Comparison of ENCODE assay signal across 22 cellular contexts in the genomic region with DNA sequence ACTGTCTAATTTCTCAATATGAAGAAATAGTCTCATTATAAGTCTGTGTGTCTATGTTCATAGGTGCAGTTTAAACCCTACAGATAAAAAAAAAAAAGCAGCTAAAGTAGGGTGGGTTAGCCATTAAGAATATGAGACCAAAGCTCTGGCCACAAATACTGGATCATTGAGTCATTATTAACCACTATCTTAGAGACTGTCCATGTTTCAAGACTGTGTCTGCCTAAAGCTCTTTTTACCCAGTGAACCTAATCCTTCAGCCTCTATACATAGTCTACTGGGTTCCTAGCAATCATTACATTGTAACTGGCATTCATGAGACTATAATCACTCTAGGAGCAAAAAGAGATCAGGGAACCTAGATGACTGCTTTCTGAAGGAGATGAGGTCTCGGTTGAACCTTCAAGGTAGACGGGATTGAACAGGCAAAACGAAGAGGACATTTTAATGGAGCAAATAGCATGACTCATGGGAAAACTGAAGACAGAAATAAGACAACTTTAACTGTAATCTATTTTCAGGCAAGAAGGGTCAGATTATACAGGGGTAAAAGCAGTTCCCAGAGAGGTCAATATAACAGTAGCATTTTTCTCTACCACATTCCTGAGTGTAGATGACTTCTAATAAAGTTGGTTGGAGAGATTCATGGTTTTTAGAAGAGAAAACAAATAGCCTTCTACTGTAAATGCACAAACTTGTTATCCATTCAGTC.
"Had no signal": no experiment of that assay in that cellular context is flagged by ENCODE, and none has a peak within 500 bp of the region (broad histone marks: within the 10 kb centered on the region; RNA-seq: fewer than 3 reads in every experiment).

No MANE protein-coding gene starts in this region.

- H3K4me3 Mint-ChIP-seq: activated CD4-positive, alpha-beta memory T cell treated with anti-CD3 and anti-CD28 coated beads, Interleukin-2, amount 10 ng/mL, durations not matched to agents 7 days and 5 days; activated T-cell treated with anti-CD3 and anti-CD28 coated beads, Interleukin-2, amount 50 U/mL, for 72 hours; brain; naive thymus-derived CD8-positive, alpha-beta T cell; neural progenitor cell; stimulated activated effector memory CD8-positive, alpha-beta T cell treated with anti-CD3 and anti-CD28 coated beads, Interleukin-12 subunit alpha, Interleukin-12 subunit beta, amount 100 ng/mL, for 72 hours; stimulated activated naive CD8-positive, alpha-beta T cell treated with anti-CD3 and anti-CD28 coated beads, Interleukin-15, amount 100 ng/mL, for 72 hours; T-helper 17 cell had no signal

- H3K27ac ChIP-seq: lower lobe of right lung, neural progenitor cell, tibial artery had no signal

- H3K4me1 ChIP-seq: neural progenitor cell had no signal

- H3K4me2 ChIP-seq: neural progenitor cell had no signal

- H2AFZ ChIP-seq: neural progenitor cell had no signal

- H3K27ac Mint-ChIP-seq: activated CD4-positive, alpha-beta memory T cell treated with anti-CD3 and anti-CD28 coated beads, Interleukin-2, amount 10 ng/mL, durations not matched to agents 7 days and 5 days; activated T-cell treated with anti-CD3 and anti-CD28 coated beads, Interleukin-2, amount 50 U/mL, for 72 hours; naive thymus-derived CD8-positive, alpha-beta T cell; neural progenitor cell; stimulated activated effector memory CD8-positive, alpha-beta T cell treated with anti-CD3 and anti-CD28 coated beads, Interleukin-12 subunit alpha, Interleukin-12 subunit beta, amount 100 ng/mL, for 72 hours; stimulated activated naive CD8-positive, alpha-beta T cell treated with anti-CD3 and anti-CD28 coated beads, Interleukin-15, amount 100 ng/mL, for 72 hours; T-helper 17 cell had no signal

- H3K4me1 Mint-ChIP-seq: activated CD4-positive, alpha-beta memory T cell treated with anti-CD3 and anti-CD28 coated beads, Interleukin-2, amount 10 ng/mL, durations not matched to agents 7 days and 5 days; naive thymus-derived CD8-positive, alpha-beta T cell; stimulated activated effector memory CD8-positive, alpha-beta T cell treated with anti-CD3 and anti-CD28 coated beads, Interleukin-12 subunit alpha, Interleukin-12 subunit beta, amount 100 ng/mL, for 72 hours; stimulated activated naive CD8-positive, alpha-beta T cell treated with anti-CD3 and anti-CD28 coated beads, Interleukin-15, amount 100 ng/mL, for 72 hours; T-helper 17 cell had no signal

- H3K36me3 ChIP-seq: lower lobe of right lung, neural progenitor cell, tibial artery had no signal

- H3K27me3 ChIP-seq: tibial artery had no signal

- H3K9ac ChIP-seq: neural progenitor cell had no signal

- DNase-seq: activated CD4-positive, alpha-beta memory T cell treated with anti-CD3 and anti-CD28 coated beads, Interleukin-2, amount 10 ng/mL, durations not matched to agents 7 days and 5 days; activated CD4-positive, alpha-beta T cell treated with anti-CD3 and anti-CD28 coated beads for 4 hours; activated CD4-positive, CD25-positive, alpha-beta regulatory T cell; activated effector memory CD4-positive, alpha-beta T cell treated with anti-CD3 and anti-CD28 coated beads, Interleukin-2, amount 50 U/mL, for 16 hours; activated naive CD4-positive, alpha-beta T cell treated with anti-CD3 and anti-CD28 coated beads, Interleukin-2, amount 50 U/mL, for 16 hours; activated T-cell treated with anti-CD3 and anti-CD28 coated beads, Interleukin-2, amount 50 U/mL, for 72 hours; anterior cingulate cortex; central memory CD4-positive, alpha-beta T cell; effector memory CD4-positive, alpha-beta T cell; islet precursor cell; lower lobe of right lung; naive thymus-derived CD8-positive, alpha-beta T cell; retina; stimulated activated CD4-positive, alpha-beta T cell treated with anti-CD3 and anti-CD28 coated beads, Interleukin-2, amount 100 ng/mL, for 24 hours; stimulated activated naive CD8-positive, alpha-beta T cell treated with anti-CD3 and anti-CD28 coated beads, Interleukin-15, amount 100 ng/mL, for 72 hours; SW 1271; T-helper 17 cell; tibial artery had no signal

- H3K9me3 ChIP-seq: lower lobe of right lung, tibial artery had no signal

- H3K27me3 Mint-ChIP-seq: activated CD4-positive, alpha-beta memory T cell treated with anti-CD3 and anti-CD28 coated beads, Interleukin-2, amount 10 ng/mL, durations not matched to agents 7 days and 5 days; naive thymus-derived CD8-positive, alpha-beta T cell; stimulated activated naive CD8-positive, alpha-beta T cell treated with anti-CD3 and anti-CD28 coated beads, Interleukin-15, amount 100 ng/mL, for 72 hours; T-helper 17 cell had no signal

- H3K36me3 Mint-ChIP-seq: stimulated activated effector memory CD8-positive, alpha-beta T cell treated with anti-CD3 and anti-CD28 coated beads, Interleukin-12 subunit alpha, Interleukin-12 subunit beta, amount 100 ng/mL, for 72 hours had no signal

- H3K4me3 ChIP-seq: lower lobe of right lung, neural progenitor cell, tibial artery had no signal

- ATAC-seq: activated T-cell treated with anti-CD3 and anti-CD28 coated beads, Interleukin-2, amount 50 U/mL, for 72 hours; esophagus mucosa; naive thymus-derived CD8-positive, alpha-beta T cell; stimulated activated effector memory CD8-positive, alpha-beta T cell treated with anti-CD3 and anti-CD28 coated beads, Interleukin-12 subunit alpha, Interleukin-12 subunit beta, amount 100 ng/mL, for 72 hours; stimulated activated naive CD8-positive, alpha-beta T cell treated with anti-CD3 and anti-CD28 coated beads, Interleukin-15, amount 100 ng/mL, for 72 hours; T-helper 17 cell had no signal
